Comparison of ENCODE assay signal across 15 cellular contexts in the genomic region with DNA sequence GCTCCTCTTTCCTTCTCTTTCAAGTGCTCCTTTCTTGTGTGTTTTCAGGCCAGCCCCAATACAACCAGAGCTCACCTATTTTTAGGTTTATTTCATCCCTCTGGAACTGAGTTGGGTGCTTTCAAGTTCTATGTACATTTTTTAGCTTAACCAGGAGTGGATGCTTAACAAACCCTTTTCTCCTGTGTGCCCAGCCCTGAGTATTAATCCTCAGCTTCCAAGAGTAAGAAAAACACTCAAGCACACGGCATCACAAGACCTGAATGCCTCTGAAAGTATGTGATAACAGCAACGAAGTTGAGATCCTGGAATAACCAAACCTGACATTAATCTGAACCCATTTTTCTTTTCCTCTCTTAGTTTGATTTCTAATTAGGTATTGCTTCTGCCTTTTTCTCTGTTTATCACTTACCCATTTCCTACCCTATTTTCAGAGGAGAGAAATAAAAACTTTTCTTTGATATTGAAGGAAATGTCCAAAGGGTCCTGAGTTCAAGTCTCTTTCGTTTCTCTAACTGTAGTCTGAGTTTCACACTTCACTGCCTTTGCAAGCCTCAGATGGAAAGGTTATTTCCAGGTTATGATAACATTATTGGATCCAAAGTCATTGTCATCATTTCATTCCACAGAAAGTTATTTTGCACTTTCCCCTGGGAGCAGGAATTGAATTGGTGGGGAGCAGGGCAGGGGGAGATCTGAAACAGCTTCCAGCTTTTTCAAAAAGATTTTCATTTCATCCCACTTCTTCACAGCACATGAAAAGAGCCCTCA. TPM values are rescaled to one million over a fixed set of nuclear protein-coding genes. Genes with fewer than 3 reads are reported as not detected.
DNase-seq lines count a peak whose midpoint lies in the region; ATAC-seq, FAIRE-seq and TF ChIP-seq lines count a peak whose summit lies in the region.
"Had no signal": no experiment of that assay in that cellular context is flagged by ENCODE, and none has a peak within 500 bp of the region (broad histone marks: within the 10 kb centered on the region; RNA-seq: fewer than 3 reads in every experiment).

No MANE protein-coding gene starts in this region.

- no peaks in the 10 kb centered on the region for H3K9me3 ChIP-seq in fibroblast of lung (ENCODE audit: control insufficient read depth, insufficient read depth, low read depth, low read length)
- H3K9me3 ChIP-seq: body of pancreas, spleen had no signal

- H2AFZ ChIP-seq in fibroblast of lung (ENCODE audit: low read length) = no peak overlapping the region

- H3K79me2 ChIP-seq in fibroblast of lung (ENCODE audit: control insufficient read depth, insufficient read depth, low read length) = no peaks in the 10 kb centered on the region

- FAIRE-seq in RCC 7860 (lab: Jason Lieb, UNC) = peak; percentile 77

- H3K4me3 Mint-ChIP-seq in activated CD8-positive, alpha-beta T cell treated with anti-CD3 and anti-CD28 coated beads for 36 hours = no peak overlapping the region
- no peak overlapping the region for H3K4me3 Mint-ChIP-seq in activated CD8-positive, alpha-beta T cell treated with anti-CD3 and anti-CD28 coated beads, Interleukin-2, amount 10 ng/mL, durations not matched to agents 7 days and 5 days
- H3K4me3 Mint-ChIP-seq in stimulated activated effector memory CD8-positive, alpha-beta T cell treated with anti-CD3 and anti-CD28 coated beads, Interleukin-12 subunit alpha, Interleukin-12 subunit beta, amount 100 ng/mL, for 72 hours = peak overlapping the region; percentile 45
- H3K4me3 Mint-ChIP-seq: immature natural killer cell had no signal

- peak overlapping the region; percentile 80 for H3K27ac Mint-ChIP-seq in activated CD8-positive, alpha-beta T cell treated with anti-CD3 and anti-CD28 coated beads for 36 hours
- no peak overlapping the region for H3K27ac Mint-ChIP-seq in activated CD8-positive, alpha-beta T cell treated with anti-CD3 and anti-CD28 coated beads, Interleukin-2, amount 10 ng/mL, durations not matched to agents 7 days and 5 days
- H3K27ac Mint-ChIP-seq in stimulated activated effector memory CD8-positive, alpha-beta T cell treated with anti-CD3 and anti-CD28 coated beads, Interleukin-12 subunit alpha, Interleukin-12 subunit beta, amount 100 ng/mL, for 72 hours = peak overlapping the region; percentile 89
- H3K27ac Mint-ChIP-seq: immature natural killer cell had no signal

- DNase-seq in activated CD8-positive, alpha-beta T cell treated with anti-CD3 and anti-CD28 coated beads for 36 hours = no peak
- DNase-seq in activated CD8-positive, alpha-beta T cell treated with anti-CD3 and anti-CD28 coated beads, Interleukin-2, amount 10 ng/mL, durations not matched to agents 7 days and 5 days = no peak
- DNase-seq in RCC 7860 (ENCODE audit: low spot score) (peak; percentile 58), fibroblast of lung (ENCODE audit: low read depth in 2 of 2) (peak in 1 of 2 donors; percentile 60), KG1 (lab: John Stamatoyannopoulos, UW) (no peak), NCI-H1105 treated with DMSO at 0.1 percent for 48 hours (lab: John Stamatoyannopoulos, UW) (no peak)
- no peak for DNase-seq in stimulated activated effector memory CD8-positive, alpha-beta T cell treated with anti-CD3 and anti-CD28 coated beads, Interleukin-12 subunit alpha, Interleukin-12 subunit beta, amount 100 ng/mL, for 72 hours (ENCODE audit: low spot score in 2 of 2)
- DNase-seq: body of pancreas, COR-L47, immature natural killer cell, midbrain, NCI-H1092, spleen had no signal

- H3K36me3 Mint-ChIP-seq in activated CD8-positive, alpha-beta T cell treated with anti-CD3 and anti-CD28 coated beads for 36 hours (ENCODE audit: low read depth) = no peaks in the 10 kb centered on the region
- no peaks in the 10 kb centered on the region for H3K36me3 Mint-ChIP-seq in activated CD8-positive, alpha-beta T cell treated with anti-CD3 and anti-CD28 coated beads, Interleukin-2, amount 10 ng/mL, durations not matched to agents 7 days and 5 days (ENCODE audit: low read depth)
- no peaks in the 10 kb centered on the region for H3K36me3 Mint-ChIP-seq in stimulated activated effector memory CD8-positive, alpha-beta T cell treated with anti-CD3 and anti-CD28 coated beads, Interleukin-12 subunit alpha, Interleukin-12 subunit beta, amount 100 ng/mL, for 72 hours
- H3K36me3 Mint-ChIP-seq: immature natural killer cell had no signal

- H3K4me2 ChIP-seq in fibroblast of lung (ENCODE audit: extremely low read depth, insufficient read depth, low read length) = peak overlapping the region; percentile 70

- no peaks in the 10 kb centered on the region for H3K27me3 ChIP-seq in fibroblast of lung (ENCODE audit: control insufficient read depth, insufficient read depth, low read length)
- H3K27me3 ChIP-seq: body of pancreas, spleen had no signal

- H3K4me1 Mint-ChIP-seq in activated CD8-positive, alpha-beta T cell treated with anti-CD3 and anti-CD28 coated beads for 36 hours (ENCODE audit: low read depth) = peaks cover 14% of the 10 kb centered on the region
- H3K4me1 Mint-ChIP-seq in activated CD8-positive, alpha-beta T cell treated with anti-CD3 and anti-CD28 coated beads, Interleukin-2, amount 10 ng/mL, durations not matched to agents 7 days and 5 days (ENCODE audit: low read depth) = no peaks in the 10 kb centered on the region
- H3K4me1 Mint-ChIP-seq in stimulated activated effector memory CD8-positive, alpha-beta T cell treated with anti-CD3 and anti-CD28 coated beads, Interleukin-12 subunit alpha, Interleukin-12 subunit beta, amount 100 ng/mL, for 72 hours = peaks cover 18% of the 10 kb centered on the region
- H3K4me1 Mint-ChIP-seq: immature natural killer cell had no signal

- no peak overlapping the region for H3K9ac ChIP-seq in fibroblast of lung (ENCODE audit: insufficient read depth, low read length)

- H3K27ac ChIP-seq in fibroblast of lung (ENCODE audit: insufficient read depth, low read length) = peak overlapping the region; percentile 96
- H3K27ac ChIP-seq: body of pancreas, spleen had no signal

- no peaks in the 10 kb centered on the region for H3K36me3 ChIP-seq in fibroblast of lung (ENCODE audit: control insufficient read depth, insufficient read depth, low read length)
- H3K36me3 ChIP-seq: spleen had no signal

- peaks cover 9% of the 10 kb centered on the region for H3K27me3 Mint-ChIP-seq in activated CD8-positive, alpha-beta T cell treated with anti-CD3 and anti-CD28 coated beads for 36 hours
- peaks cover 9% of the 10 kb centered on the region for H3K27me3 Mint-ChIP-seq in activated CD8-positive, alpha-beta T cell treated with anti-CD3 and anti-CD28 coated beads, Interleukin-2, amount 10 ng/mL, durations not matched to agents 7 days and 5 days (ENCODE audit: low read depth)

- no peak for ATAC-seq in activated CD8-positive, alpha-beta T cell treated with anti-CD3 and anti-CD28 coated beads for 36 hours
- no peak for ATAC-seq in activated CD8-positive, alpha-beta T cell treated with anti-CD3 and anti-CD28 coated beads, Interleukin-2, amount 10 ng/mL, durations not matched to agents 7 days and 5 days
- no peak for ATAC-seq in stimulated activated effector memory CD8-positive, alpha-beta T cell treated with anti-CD3 and anti-CD28 coated beads, Interleukin-12 subunit alpha, Interleukin-12 subunit beta, amount 100 ng/mL, for 72 hours
- no peak for ATAC-seq in GM18861 (IDR thresholded peaks at IDR 0.05; ENCODE audit: unreplicated experiment)
- ATAC-seq: body of pancreas had no signal

- POLR2A ChIA-PET in activated CD8-positive, alpha-beta T cell treated with anti-CD3 and anti-CD28 coated beads for 36 hours (lab: Charles Lee) = no interaction called here
- POLR2A ChIA-PET in activated CD8-positive, alpha-beta T cell treated with anti-CD3 and anti-CD28 coated beads, Interleukin-2, amount 10 ng/mL, durations not matched to agents 7 days and 5 days (lab: Charles Lee) = no interaction called here

- H4K20me1 ChIP-seq in fibroblast of lung (ENCODE audit: control insufficient read depth, extremely low read depth, insufficient read depth, low read length) = no peaks in the 10 kb centered on the region

- H3K4me1 ChIP-seq in fibroblast of lung (ENCODE audit: control insufficient read depth, extremely low read depth, insufficient read depth, low read length) = peaks cover 13% of the 10 kb centered on the region
- H3K4me1 ChIP-seq: body of pancreas, spleen had no signal

- TF ChIP-seq CTCF in activated CD8-positive, alpha-beta T cell treated with anti-CD3 and anti-CD28 coated beads for 36 hours (IDR thresholded peaks at IDR 0.05) = no peak
- TF ChIP-seq CTCF in fibroblast of lung (conservative IDR thresholded peaks at IDR 0.05 in 1 of 2, IDR thresholded peaks at IDR 0.05 in 1 of 2; ENCODE audit: low read depth in 1 of 2, low read length in 2 of 2) = no peak

- CTCF ChIA-PET in activated CD8-positive, alpha-beta T cell treated with anti-CD3 and anti-CD28 coated beads for 36 hours (lab: Charles Lee) = no interaction called here
- CTCF ChIA-PET in activated CD8-positive, alpha-beta T cell treated with anti-CD3 and anti-CD28 coated beads, Interleukin-2, amount 10 ng/mL, durations not matched to agents 7 days and 5 days (lab: Charles Lee) = no interaction called here

- intact Hi-C loops in activated CD8-positive, alpha-beta T cell treated with anti-CD3 and anti-CD28 coated beads for 36 hours (cut with micrococcal nuclease) = no loop called here

- no peaks in the 10 kb centered on the region for H3K9me3 Mint-ChIP-seq in activated CD8-positive, alpha-beta T cell treated with anti-CD3 and anti-CD28 coated beads for 36 hours
- no peaks in the 10 kb centered on the region for H3K9me3 Mint-ChIP-seq in activated CD8-positive, alpha-beta T cell treated with anti-CD3 and anti-CD28 coated beads, Interleukin-2, amount 10 ng/mL, durations not matched to agents 7 days and 5 days (ENCODE audit: insufficient read depth)
- no peaks in the 10 kb centered on the region for H3K9me3 Mint-ChIP-seq in stimulated activated effector memory CD8-positive, alpha-beta T cell treated with anti-CD3 and anti-CD28 coated beads, Interleukin-12 subunit alpha, Interleukin-12 subunit beta, amount 100 ng/mL, for 72 hours

- H3K4me3 ChIP-seq in fibroblast of lung (replicated peaks in 1 of 4; ENCODE audit: control extremely low read depth in 1 of 4, insufficient read depth in 1 of 4, low read depth in 3 of 4, low read length in 4 of 4) = no peak overlapping the region
- H3K4me3 ChIP-seq: body of pancreas, spleen had no signal

RNA-seq across cellular contexts. Expression of gene GALNT5, which starts 11.9 kb away (rescaled TPM):
- not detected for total RNA-seq in activated CD8-positive, alpha-beta T cell treated with anti-CD3 and anti-CD28 coated beads for 36 hours
- not detected for total RNA-seq in activated CD8-positive, alpha-beta T cell treated with anti-CD3 and anti-CD28 coated beads, Interleukin-2, amount 10 ng/mL, durations not matched to agents 7 days and 5 days
- 32.4 and 199 TPM in 2 replicates for total RNA-seq in fibroblast of lung
- polyA plus RNA-seq in fibroblast of lung = 51.5 and 63.7 TPM in 2 replicates
- polyA plus RNA-seq in fibroblast of lung (2012) = 42.5 and 54.5 TPM in 2 replicates
- polyA minus RNA-seq in fibroblast of lung (ENCODE audit: low replicate concordance) = 12.8 and 17.8 TPM in 2 replicates
- total RNA-seq: OCI-LY7 had no signal
- polyA plus RNA-seq: immature natural killer cell had no signal

Comparison
In these comparisons a context has a peak if more than half of its experiments do, and no peak if none do; other contexts are left out.
1. RNA of gene GALNT5, which starts 11.9 kb away (total RNA-seq): 32.4 to 199 TPM in fibroblast of lung; not detected in activated CD8-positive, alpha-beta T cell treated with anti-CD3 and anti-CD28 coated beads for 36 hours and not detected in activated CD8-positive, alpha-beta T cell treated with anti-CD3 and anti-CD28 coated beads, Interleukin-2, amount 10 ng/mL, durations not matched to agents 7 days and 5 days; every median in the first group is over 10 times any median in the second.